Comparison of ENCODE assay signal across 15 cellular contexts in genomic region chr4:84146300-84146942, GRCh38.
DNase-seq lines count a peak whose midpoint lies in the region; ATAC-seq, FAIRE-seq and TF ChIP-seq lines count a peak whose summit lies in the region.
"Had no signal": no experiment of that assay in that cellular context is flagged by ENCODE, and none has a peak within 500 bp of the region (broad histone marks: within the 10 kb centered on the region; RNA-seq: fewer than 3 reads in every experiment).

No MANE protein-coding gene starts in this region.

- no peaks in the 10 kb centered on the region for H3K27me3 ChIP-seq in small intestine (ENCODE audit: control insufficient read depth in 2 of 2, insufficient read depth in 2 of 2, low read length in 2 of 2)
- H3K27me3 ChIP-seq: hepatocyte, left lung, neural progenitor cell, right lobe of liver, stomach had no signal

- CTCF ChIA-PET in GM10248 (lab: Yijun Ruan, JAX), result no interaction called here

- H3K36me3 ChIP-seq in small intestine (ENCODE audit: control insufficient read depth in 2 of 2, insufficient read depth in 2 of 2, low read length in 2 of 2), result no peaks in the 10 kb centered on the region
- H3K36me3 ChIP-seq: left lung, neural progenitor cell, right lobe of liver, stomach had no signal

- H3K4me3 ChIP-seq in small intestine (ENCODE audit: low read depth in 1 of 2, low read length in 2 of 2), result no peak overlapping the region
- H3K4me3 ChIP-seq: hepatocyte, left lung, neural progenitor cell, right lobe of liver, stomach had no signal

- peak; percentile 58 for DNase-seq in OCI-M1 (lab: John Stamatoyannopoulos, UW)
- DNase-seq in small intestine, result no peak
- DNase-seq in H54 (ENCODE audit: insufficient read length, low spot score), result no peak
- no peak for DNase-seq in GM10248 (ENCODE audit: extremely low spot score)
- DNase-seq: left lung, NCI-H69, right lobe of liver, stomach had no signal

- H3K9me3 ChIP-seq in small intestine (ENCODE audit: control insufficient read depth, low read depth), result no peaks in the 10 kb centered on the region
- H3K9me3 ChIP-seq: right lobe of liver, stomach had no signal

- POLR2A ChIA-PET in GM10248 (lab: Yijun Ruan, JAX), result no interaction called here

- ATAC-seq in GM18499 (IDR thresholded peaks at IDR 0.05; ENCODE audit: insufficient read depth, unreplicated experiment) (peak; percentile 54), GM21360 (IDR thresholded peaks at IDR 0.05; ENCODE audit: unreplicated experiment) (peak; percentile 79), HG03039 (IDR thresholded peaks at IDR 0.05; ENCODE audit: unreplicated experiment) (peak; percentile 77), GM19455 (IDR thresholded peaks at IDR 0.05; ENCODE audit: unreplicated experiment) (no peak)
- ATAC-seq: left lung, right lobe of liver had no signal

- H3K4me1 ChIP-seq in small intestine (ENCODE audit: control insufficient read depth in 2 of 2, insufficient read depth in 1 of 2, low read depth in 1 of 2, low read length in 1 of 2), result no peaks in the 10 kb centered on the region
- H3K4me1 ChIP-seq: left lung, neural progenitor cell, right lobe of liver, stomach had no signal

- FAIRE-seq in small intestine (lab: Jason Lieb, UNC), result no peak
- no peak for FAIRE-seq in H54 (lab: Jason Lieb, UNC)

- TF ChIP-seq POLR2A in H54 (IDR thresholded peaks at IDR 0.05; ENCODE audit: low read depth, low read length), result no peak

- WGBS in small intestine, 3 donors, result 15 to 40% (median 25%) methylated on average over 3 of the region's 3 CpGs

- no peak overlapping the region for H3K27ac ChIP-seq in small intestine (ENCODE audit: low read depth in 1 of 2, low read length in 1 of 2)
- H3K27ac ChIP-seq: epithelial cell of prostate, hepatocyte, left lung, neural progenitor cell, right lobe of liver, stomach had no signal

- TF ChIP-seq CTCF in GM10248 (IDR thresholded peaks at IDR 0.05; ENCODE audit: control extremely low read depth, extremely low read depth, low read depth, missing control alignments), result no peak
